In genomic region chr19:1175020-1175419, GRCh38 we compare ENCODE assay signal across 14 cellular contexts. TPM values are rescaled to one million over a fixed set of nuclear protein-coding genes. Genes with fewer than 3 reads are reported as not detected.
A peak's percentile ranks its signal among the peaks of the same experiment; 100 is the strongest.
DNase-seq lines count a peak whose midpoint lies in the region; ATAC-seq and TF ChIP-seq lines count a peak whose summit lies in the region.
"Had no signal": no experiment of that assay in that cellular context is flagged by ENCODE, and none has a peak within 500 bp of the region (broad histone marks: within the 10 kb centered on the region; RNA-seq: fewer than 3 reads in every experiment).

No MANE protein-coding gene starts in this region.

- H3K27ac ChIP-seq in PC-9 = peak overlapping the region; percentile 90
- H3K27ac ChIP-seq: SK-N-MC had no signal

- intact Hi-C loops in PC-9 (cut with micrococcal nuclease; ENCODE audit: unreplicated experiment) = no loop called here

- peaks cover 54% of the 10 kb centered on the region for H3K4me1 ChIP-seq in PC-9 (replicated peaks; ENCODE audit: insufficient read depth)

- H3K9me3 ChIP-seq in PC-9 (ENCODE audit: insufficient read depth, low read depth) = no peaks in the 10 kb centered on the region
- H3K9me3 ChIP-seq: heart left ventricle had no signal

- peaks cover 7% of the 10 kb centered on the region for H3K36me3 Mint-ChIP-seq in T-helper 1 cell treated with Interleukin-12 subunit alpha and Interleukin-12 subunit beta and Interleukin-4 antibody, amounts not matched to agents 30 μg/mL and 1 μg/mL, for 36 hours (ENCODE audit: low read depth)
- H3K36me3 Mint-ChIP-seq in chondrocyte (ENCODE audit: low read depth) = no peaks in the 10 kb centered on the region
- no peaks in the 10 kb centered on the region for H3K36me3 Mint-ChIP-seq in progenitor cell of endocrine pancreas (ENCODE audit: insufficient read depth)

- H3K36me3 ChIP-seq in PC-9 (ENCODE audit: low read depth) = no peaks in the 10 kb centered on the region

- H3K9me3 Mint-ChIP-seq in T-helper 1 cell treated with Interleukin-12 subunit alpha and Interleukin-12 subunit beta and Interleukin-4 antibody, amounts not matched to agents 30 μg/mL and 1 μg/mL, for 36 hours = no peaks in the 10 kb centered on the region
- no peaks in the 10 kb centered on the region for H3K9me3 Mint-ChIP-seq in chondrocyte (ENCODE audit: low read depth)
- no peaks in the 10 kb centered on the region for H3K9me3 Mint-ChIP-seq in progenitor cell of endocrine pancreas (ENCODE audit: low read depth)

- peaks cover 21% of the 10 kb centered on the region for H3K4me1 Mint-ChIP-seq in T-helper 1 cell treated with Interleukin-12 subunit alpha and Interleukin-12 subunit beta and Interleukin-4 antibody, amounts not matched to agents 30 μg/mL and 1 μg/mL, for 36 hours (ENCODE audit: low read depth)
- peaks cover 38% of the 10 kb centered on the region for H3K4me1 Mint-ChIP-seq in chondrocyte (ENCODE audit: low read depth)
- H3K4me1 Mint-ChIP-seq in progenitor cell of endocrine pancreas (ENCODE audit: low read depth) = peaks cover 14% of the 10 kb centered on the region

- peak overlapping the region; percentile 35 for H3K4me3 Mint-ChIP-seq in T-helper 1 cell treated with Interleukin-12 subunit alpha and Interleukin-12 subunit beta and Interleukin-4 antibody, amounts not matched to agents 30 μg/mL and 1 μg/mL, for 36 hours
- H3K4me3 Mint-ChIP-seq in chondrocyte (ENCODE audit: unreplicated experiment) (no peak overlapping the region), progenitor cell of endocrine pancreas (ENCODE audit: low read depth) (peak overlapping the region; percentile 72)

- TF ChIP-seq CTCF in PC-9 (conservative IDR thresholded peaks at IDR 0.05) = no peak
- no peak for TF ChIP-seq CTCF in chondrocyte (IDR thresholded peaks at IDR 0.05)
- no peak for TF ChIP-seq CTCF in progenitor cell of endocrine pancreas (IDR thresholded peaks at IDR 0.05; ENCODE audit: unreplicated experiment)

- H3K27me3 Mint-ChIP-seq in T-helper 1 cell treated with Interleukin-12 subunit alpha and Interleukin-12 subunit beta and Interleukin-4 antibody, amounts not matched to agents 30 μg/mL and 1 μg/mL, for 36 hours (ENCODE audit: low read depth) = no peaks in the 10 kb centered on the region
- H3K27me3 Mint-ChIP-seq in chondrocyte (ENCODE audit: low read depth) (no peaks in the 10 kb centered on the region), progenitor cell of endocrine pancreas (no peaks in the 10 kb centered on the region)

- no peak overlapping the region for H3K27ac Mint-ChIP-seq in T-helper 1 cell treated with Interleukin-12 subunit alpha and Interleukin-12 subunit beta and Interleukin-4 antibody, amounts not matched to agents 30 μg/mL and 1 μg/mL, for 36 hours
- H3K27ac Mint-ChIP-seq in chondrocyte (ENCODE audit: unreplicated experiment) = peak overlapping the region; percentile 13
- H3K27ac Mint-ChIP-seq in progenitor cell of endocrine pancreas = no peak overlapping the region

- no peaks in the 10 kb centered on the region for H3K27me3 ChIP-seq in PC-9 (ENCODE audit: insufficient read depth, low read depth)
- H3K27me3 ChIP-seq: heart left ventricle had no signal

- 0 out of 2 replicates have a peak, but pooled peaks cover 9% of the 10 kb centered on the region for H4K20me1 ChIP-seq in PC-9 (ENCODE audit: insufficient read depth)

- no peak overlapping the region for H2AFZ ChIP-seq in PC-9

- POLR2A ChIA-PET in PC-9 (lab: Charles Lee; ENCODE audit: unreplicated experiment) = no interaction called here

- no peaks in the 10 kb centered on the region for H3K9me2 ChIP-seq in PC-9 (ENCODE audit: insufficient read depth)

- CTCF ChIA-PET in PC-9 (lab: Charles Lee) = no interaction called here

- peaks cover 58% of the 10 kb centered on the region for H3F3A ChIP-seq in PC-9 (ENCODE audit: insufficient read depth, low read depth)

- H3K4me3 ChIP-seq in PC-9 = no peak overlapping the region
- H3K4me3 ChIP-seq: SK-N-MC had no signal

- ATAC-seq in GM21515 (IDR thresholded peaks at IDR 0.05; ENCODE audit: unreplicated experiment) (no peak), GM19395 (IDR thresholded peaks at IDR 0.05; ENCODE audit: unreplicated experiment) (no peak)
- ATAC-seq: heart left ventricle, left lobe of liver had no signal

- peaks cover 38% of the 10 kb centered on the region for H3K79me2 ChIP-seq in PC-9 (ENCODE audit: low read depth)

- BruUV-seq in PC-9 (replicated peaks; lab: Mats Ljungman, UMichigan) = no TSS peak

- DNase-seq in T-helper 1 cell = no peak
- no peak for DNase-seq in PC-9
- no peak for DNase-seq in chondrocyte (ENCODE audit: low spot score)
- no peak for DNase-seq in progenitor cell of endocrine pancreas (ENCODE audit: low spot score, unreplicated experiment)
- no peak for DNase-seq in COLO829 (ENCODE audit: low spot score)
- DNase-seq: activated CD4-positive, alpha-beta T cell treated with anti-CD3 and anti-CD28 coated beads, Interleukin-2, amount 50 U/mL, for 1 hour; heart left ventricle; NCI-H1092 treated with DMSO at 0.1 percent for 48 hours; NCI-H510A treated with DMSO at 0.1 percent for 48 hours had no signal

- H3K4me2 ChIP-seq in PC-9 = no peak overlapping the region

RNA-seq across cellular contexts. Expression of gene SBNO2, which starts 1.0 kb away (rescaled TPM):
- total RNA-seq in PC-9 (2021) = 75.6 and 82.4 TPM in 2 replicates
- 25.9 to 46.0 TPM (median 45.6 TPM) in 3 replicates for total RNA-seq in chondrocyte
- total RNA-seq in progenitor cell of endocrine pancreas = 40.9 and 43.2 TPM in 2 replicates

RNA-seq across cellular contexts. Expression of gene STK11, which starts 30.6 kb away (rescaled TPM):
- total RNA-seq in PC-9 (2021) (53.0 and 59.5 TPM in 2 replicates), chondrocyte (41.1 to 44.5 TPM (median 42.3 TPM) in 3 replicates), progenitor cell of endocrine pancreas (59.3 and 61.5 TPM in 2 replicates)
